1 cellular context compared by ENCODE assay signal in the genomic region with DNA sequence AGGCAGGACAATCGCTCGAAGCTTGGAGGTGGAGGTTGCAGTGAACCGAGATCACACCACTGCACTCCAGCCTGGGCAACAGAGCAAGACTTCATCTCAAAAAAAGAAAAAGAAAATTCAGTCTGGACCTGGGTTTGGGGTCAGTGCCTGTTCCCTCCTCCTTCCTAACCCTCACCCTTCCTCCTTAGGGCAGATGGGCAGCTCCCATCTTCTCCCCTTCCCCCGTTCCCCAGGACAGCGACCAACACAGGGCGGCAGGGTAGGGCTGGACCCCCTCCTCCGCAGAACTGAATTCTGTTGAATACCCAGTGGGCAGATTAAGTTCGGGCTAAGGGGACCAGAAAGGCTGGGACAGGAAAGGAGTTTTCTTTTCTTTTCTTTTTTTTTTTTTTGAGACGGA.
TF ChIP-seq lines count a peak whose summit lies in the region.

No MANE protein-coding gene starts in this region.

TF ChIP-seq in A549, 52 proteins besides CTCF, POLR2A, EP300 and RAD21:
- TF ChIP-seq POLR2AphosphoS2 (conservative IDR thresholded peaks at IDR 0.05; ENCODE audit: low read length) = no peak
- no peak for TF ChIP-seq BHLHE40 (IDR thresholded peaks at IDR 0.05; ENCODE audit: low read depth, low read length)
- TF ChIP-seq PBX3 (IDR thresholded peaks at IDR 0.05) = no peak
- TF ChIP-seq NFE2L2 (conservative IDR thresholded peaks at IDR 0.05; ENCODE audit: low read length) = no peak
- TF ChIP-seq MAZ (IDR thresholded peaks at IDR 0.05; ENCODE audit: borderline replicate concordance, low read depth, low read length) = no peak
- TF ChIP-seq, protein P1, sequence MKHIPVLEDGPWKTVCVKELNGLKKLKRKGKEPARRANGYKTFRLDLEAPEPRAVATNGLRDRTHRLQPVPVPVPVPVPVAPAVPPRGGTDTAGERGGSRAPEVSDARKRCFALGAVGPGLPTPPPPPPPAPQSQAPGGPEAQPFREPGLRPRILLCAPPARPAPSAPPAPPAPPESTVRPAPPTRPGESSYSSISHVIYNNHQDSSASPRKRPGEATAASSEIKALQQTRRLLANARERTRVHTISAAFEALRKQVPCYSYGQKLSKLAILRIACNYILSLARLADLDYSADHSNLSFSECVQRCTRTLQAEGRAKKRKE (CRISPR knock-in tag; IDR thresholded peaks at IDR 0.05; ENCODE audit: low read depth) = no peak
TF ChIP-seq in A549: peak in this region for 0.
